In genomic region chr1:40531381-40532061, GRCh38 we compare ENCODE assay signal across 1 cellular context.
A peak's percentile ranks its signal among the peaks of the same experiment; 100 is the strongest.
TF ChIP-seq lines count a peak whose summit lies in the region.

TSS of gene ZNF684 (plus strand) at chr1:40531637. CDS start at chr1:40533167, 1,530 bp downstream.

TF ChIP-seq in HepG2, 621 proteins besides CTCF, POLR2A, EP300 and RAD21 (continued from another document and continues in another):
- TF ChIP-seq HMGXB4 (CRISPR knock-in tag; IDR thresholded peaks at IDR 0.05; ENCODE audit: borderline replicate concordance in 1 of 2, low read depth in 1 of 2): peak in 1 of 2 experiments; percentile 23; a peak in 2 of 4 replicates
- peak; percentile 70; the same call in 1 of the 2 replicates for TF ChIP-seq KMT2B (CRISPR knock-in tag; IDR thresholded peaks at IDR 0.05)
- TF ChIP-seq SNAI1 (CRISPR knock-in tag; IDR thresholded peaks at IDR 0.05; ENCODE audit: borderline replicate concordance): 0 out of 2 replicates have a peak, but pooled peaks have one; percentile 24
- TF ChIP-seq CREB3 (CRISPR knock-in tag; IDR thresholded peaks at IDR 0.05): no peak; the same call in 1 of the 2 replicates
- TF ChIP-seq ZC3H4 (CRISPR knock-in tag; IDR thresholded peaks at IDR 0.05; ENCODE audit: borderline replicate concordance): no peak
- TF ChIP-seq GATAD1 (CRISPR knock-in tag; IDR thresholded peaks at IDR 0.05): peak; percentile 85
- TF ChIP-seq DRAP1 (CRISPR knock-in tag; IDR thresholded peaks at IDR 0.05): peak; percentile 61
- no peak; the same call in 1 of the 2 replicates for TF ChIP-seq NR2F6 (IDR thresholded peaks at IDR 0.05)
- TF ChIP-seq NR2F6 (CRISPR knock-in tag; IDR thresholded peaks at IDR 0.05): peak; percentile 61; the same call in 1 of the 2 replicates
- peak; percentile 61; the same call in 1 of the 2 replicates for TF ChIP-seq TARDBP (CRISPR knock-in tag; IDR thresholded peaks at IDR 0.05)
- 0 out of 2 replicates have a peak, but pooled peaks have one; percentile 17 for TF ChIP-seq MNT (IDR thresholded peaks at IDR 0.05)
- peak; percentile 51; the same call in 1 of the 2 replicates for TF ChIP-seq SP4 (CRISPR knock-in tag; IDR thresholded peaks at IDR 0.05)
- TF ChIP-seq HDAC1 (CRISPR knock-in tag; IDR thresholded peaks at IDR 0.05): peak; percentile 84
- TF ChIP-seq ZNF740 (CRISPR knock-in tag; IDR thresholded peaks at IDR 0.05): no peak
- peak; percentile 69; the same call in 1 of the 2 replicates for TF ChIP-seq ZNF350 (CRISPR knock-in tag; IDR thresholded peaks at IDR 0.05; ENCODE audit: borderline replicate concordance, low read depth)
- TF ChIP-seq ZNF770 (CRISPR knock-in tag; IDR thresholded peaks at IDR 0.05): no peak
- peak; percentile 17; the same call in 1 of the 2 replicates for TF ChIP-seq BCL6 (CRISPR knock-in tag; IDR thresholded peaks at IDR 0.05)
- no peak for TF ChIP-seq ZNF260 (CRISPR knock-in tag; IDR thresholded peaks at IDR 0.05; ENCODE audit: borderline replicate concordance, low read depth)
- 0 out of 2 replicates have a peak, but pooled peaks have one; percentile 16 for TF ChIP-seq SNAPC5 (CRISPR knock-in tag; IDR thresholded peaks at IDR 0.05; ENCODE audit: borderline replicate concordance)
- TF ChIP-seq ZNF598 (CRISPR knock-in tag; IDR thresholded peaks at IDR 0.05; ENCODE audit: borderline replicate concordance): peak; percentile 66; the same call in 1 of the 2 replicates
- TF ChIP-seq TCF7 (IDR thresholded peaks at IDR 0.05; ENCODE audit: low read depth): no peak
- peak; percentile 89 for TF ChIP-seq GABPA (IDR thresholded peaks at IDR 0.05; ENCODE audit: low read depth, low read length)
- peak; percentile 98 for TF ChIP-seq GABPA (CRISPR knock-in tag; IDR thresholded peaks at IDR 0.05; ENCODE audit: low read depth)
- TF ChIP-seq NR0B2 (CRISPR knock-in tag; IDR thresholded peaks at IDR 0.05): peak; percentile 21; the same call in 1 of the 2 replicates
- TF ChIP-seq PAF1 (CRISPR knock-in tag; IDR thresholded peaks at IDR 0.05): peak; percentile 41; the same call in 1 of the 2 replicates
- TF ChIP-seq ZFP91 (CRISPR knock-in tag; IDR thresholded peaks at IDR 0.05; ENCODE audit: borderline replicate concordance): peak; percentile 74
- TF ChIP-seq E2F5 (CRISPR knock-in tag; conservative IDR thresholded peaks at IDR 0.05): peak; percentile 86; the same call in 1 of the 2 replicates
- peak; percentile 81 for TF ChIP-seq ZNF605 (CRISPR knock-in tag; IDR thresholded peaks at IDR 0.05)
- TF ChIP-seq HBP1 (CRISPR knock-in tag; IDR thresholded peaks at IDR 0.05; ENCODE audit: low read depth): peak; percentile 47; the same call in 1 of the 2 replicates
- TF ChIP-seq RFXANK (CRISPR knock-in tag; IDR thresholded peaks at IDR 0.05): 0 out of 2 replicates have a peak, but pooled peaks have one; percentile 1
- peak; percentile 90 for TF ChIP-seq ELF4 (CRISPR knock-in tag; IDR thresholded peaks at IDR 0.05; ENCODE audit: borderline replicate concordance)
- peak; percentile 27; the same call in 1 of the 2 replicates for TF ChIP-seq ZNF800 (CRISPR knock-in tag; IDR thresholded peaks at IDR 0.05)
- TF ChIP-seq NFKB2 (CRISPR knock-in tag; IDR thresholded peaks at IDR 0.05; ENCODE audit: borderline replicate concordance): peak; percentile 44; the same call in 1 of the 2 replicates
- TF ChIP-seq MED13 (CRISPR knock-in tag; IDR thresholded peaks at IDR 0.05): no peak
- TF ChIP-seq ZBTB34 (CRISPR knock-in tag; IDR thresholded peaks at IDR 0.05): peak; percentile 54; the same call in 1 of the 2 replicates
- TF ChIP-seq KAT2B (IDR thresholded peaks at IDR 0.05; ENCODE audit: borderline replicate concordance, low read depth, low read length): no peak
- peak; percentile 61; the same call in 1 of the 2 replicates for TF ChIP-seq UBTF (CRISPR knock-in tag; IDR thresholded peaks at IDR 0.05)
